In the genomic region with DNA sequence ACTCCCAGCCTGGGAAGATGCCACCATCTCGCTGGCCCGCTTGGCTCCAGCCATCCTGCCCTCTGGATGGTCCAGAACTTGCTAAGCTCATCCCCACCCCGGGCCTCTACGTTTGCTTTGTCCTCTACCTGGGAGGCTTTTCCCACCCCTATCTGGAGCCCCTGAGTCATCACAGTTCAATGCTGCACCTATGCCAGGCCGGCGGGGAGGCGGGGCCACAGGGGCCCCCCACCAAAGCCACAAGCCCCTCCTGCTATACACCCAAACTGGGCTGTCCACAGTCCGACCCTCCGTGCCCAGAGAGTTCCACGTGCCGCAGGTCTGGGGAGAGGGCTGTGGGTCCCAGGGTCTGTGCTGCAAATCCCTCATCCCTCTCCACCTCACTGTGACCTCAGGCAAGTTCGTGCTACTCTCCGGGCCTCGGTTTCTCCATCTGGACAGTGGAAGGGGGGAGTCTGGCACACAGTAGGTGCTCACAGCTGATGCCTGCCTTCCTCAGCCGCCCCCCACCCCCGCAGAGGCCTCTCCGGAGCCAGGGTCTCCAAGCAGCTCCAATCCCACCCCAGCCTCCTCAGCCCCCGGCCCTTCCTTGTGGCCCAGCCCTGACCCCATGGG, we compare ENCODE assay signal across 15 cellular contexts. TPM values are rescaled to one million over a fixed set of nuclear protein-coding genes. Genes with fewer than 3 reads are reported as not detected.
DNase-seq lines count a peak whose midpoint lies in the region; ATAC-seq and TF ChIP-seq lines count a peak whose summit lies in the region.
"Had no signal": no experiment of that assay in that cellular context is flagged by ENCODE, and none has a peak within 500 bp of the region (broad histone marks: within the 10 kb centered on the region; RNA-seq: fewer than 3 reads in every experiment).

No MANE protein-coding gene starts in this region.

- no peaks in the 10 kb centered on the region for H3K27me3 Mint-ChIP-seq in activated CD8-positive, alpha-beta memory T cell treated with anti-CD3 and anti-CD28 coated beads, Interleukin-2, amount 10 ng/mL, durations not matched to agents 7 days and 5 days
- H3K27me3 Mint-ChIP-seq in activated naive CD8-positive, alpha-beta T cell treated with anti-CD3 and anti-CD28 coated beads, Interleukin-2, amount 10 ng/mL, durations not matched to agents 7 days and 5 days = peaks cover 2% of the 10 kb centered on the region
- peaks cover 10% of the 10 kb centered on the region for H3K27me3 Mint-ChIP-seq in neural progenitor cell (ENCODE audit: insufficient read depth, low read depth)
- H3K27me3 Mint-ChIP-seq: stimulated activated naive CD8-positive, alpha-beta T cell treated with anti-CD3 and anti-CD28 coated beads, Interleukin-15, Interleukin-2, amounts not matched to agents 100 ng/mL and 50 ng/mL, for 24 hours had no signal

- POLR2A ChIA-PET in activated naive CD8-positive, alpha-beta T cell treated with anti-CD3 and anti-CD28 coated beads, Interleukin-2, amount 10 ng/mL, durations not matched to agents 7 days and 5 days (lab: Charles Lee) = interaction anchor here (0.6 kb wide), 2 partner anchors 145 to 305 kb away, joined by 4 read pairs; no protein-coding TSS in a partner anchor

- H3K27ac Mint-ChIP-seq in activated CD8-positive, alpha-beta memory T cell treated with anti-CD3 and anti-CD28 coated beads, Interleukin-2, amount 10 ng/mL, durations not matched to agents 7 days and 5 days = no peak overlapping the region
- peak overlapping the region; percentile 42 for H3K27ac Mint-ChIP-seq in activated naive CD8-positive, alpha-beta T cell treated with anti-CD3 and anti-CD28 coated beads, Interleukin-2, amount 10 ng/mL, durations not matched to agents 7 days and 5 days
- H3K27ac Mint-ChIP-seq in neural progenitor cell = no peak overlapping the region

- H4K20me1 ChIP-seq in neural progenitor cell (ENCODE audit: low read depth) = peaks cover 18% of the 10 kb centered on the region

- peaks cover under 1% of the 10 kb centered on the region for H3K36me3 Mint-ChIP-seq in activated CD8-positive, alpha-beta memory T cell treated with anti-CD3 and anti-CD28 coated beads, Interleukin-2, amount 10 ng/mL, durations not matched to agents 7 days and 5 days
- peaks cover 2% of the 10 kb centered on the region for H3K36me3 Mint-ChIP-seq in activated naive CD8-positive, alpha-beta T cell treated with anti-CD3 and anti-CD28 coated beads, Interleukin-2, amount 10 ng/mL, durations not matched to agents 7 days and 5 days
- H3K36me3 Mint-ChIP-seq in neural progenitor cell = peaks cover 4% of the 10 kb centered on the region

- DNase-seq in activated CD8-positive, alpha-beta memory T cell treated with anti-CD3 and anti-CD28 coated beads, Interleukin-2, amount 10 ng/mL, durations not matched to agents 7 days and 5 days = no peak
- DNase-seq in activated CD8-positive, alpha-beta memory T cell treated with anti-CD3 and anti-CD28 coated beads, Interleukin-2, amount 50 U/mL, for 48 hours = no peak
- DNase-seq in H7 = peak; percentile 59
- DNase-seq in activated naive CD8-positive, alpha-beta T cell treated with anti-CD3 and anti-CD28 coated beads, Interleukin-2, amount 10 ng/mL, durations not matched to agents 7 days and 5 days = no peak
- DNase-seq in neural progenitor cell (ENCODE audit: low spot score) = no peak
- DNase-seq in NOMO-1 treated with dmso at 0.1 percent for 144 hours (lab: John Stamatoyannopoulos, UW; ENCODE audit: unreplicated experiment) = no peak
- no peak for DNase-seq in dorsolateral prefrontal cortex
- DNase-seq in breast epithelium (ENCODE audit: low spot score in 2 of 2) = no peak
- DNase-seq: left cardiac atrium, NCI-H2081 treated with DMSO at 0.1 percent for 48 hours, NCI-H524 treated with DMSO at 0.1 percent for 48 hours, trophoblast cell had no signal

- H3K4me2 ChIP-seq in neural progenitor cell = no peak overlapping the region

- H3K36me3 ChIP-seq in H7 (replicated peaks; ENCODE audit: control insufficient read depth, insufficient read depth, low read length) (peaks cover 6% of the 10 kb centered on the region), neural progenitor cell (peaks cover 5% of the 10 kb centered on the region), breast epithelium (no peaks in the 10 kb centered on the region)

- no peaks in the 10 kb centered on the region for H3K9me3 ChIP-seq in neural progenitor cell (ENCODE audit: low read depth)
- H3K9me3 ChIP-seq in breast epithelium = no peaks in the 10 kb centered on the region

- no peak overlapping the region for H3K9ac ChIP-seq in neural progenitor cell

- peaks cover 28% of the 10 kb centered on the region for H3K79me2 ChIP-seq in neural progenitor cell (ENCODE audit: low read depth)

- H3K4me3 Mint-ChIP-seq in activated CD8-positive, alpha-beta memory T cell treated with anti-CD3 and anti-CD28 coated beads, Interleukin-2, amount 10 ng/mL, durations not matched to agents 7 days and 5 days = peak overlapping the region; percentile 32
- no peak overlapping the region for H3K4me3 Mint-ChIP-seq in activated naive CD8-positive, alpha-beta T cell treated with anti-CD3 and anti-CD28 coated beads, Interleukin-2, amount 10 ng/mL, durations not matched to agents 7 days and 5 days
- peak overlapping the region; percentile 66 for H3K4me3 Mint-ChIP-seq in neural progenitor cell

- no peak for ATAC-seq in activated CD8-positive, alpha-beta memory T cell treated with anti-CD3 and anti-CD28 coated beads, Interleukin-2, amount 10 ng/mL, durations not matched to agents 7 days and 5 days
- ATAC-seq in activated naive CD8-positive, alpha-beta T cell treated with anti-CD3 and anti-CD28 coated beads, Interleukin-2, amount 10 ng/mL, durations not matched to agents 7 days and 5 days (ENCODE audit: low read depth) = no peak
- ATAC-seq: activated naive CD4-positive, alpha-beta T cell treated with anti-CD3 and anti-CD28 coated beads, Interleukin-2, amount 50 U/mL, for 72 hours; left cardiac atrium; Right ventricle myocardium inferior had no signal

- TF ChIP-seq CTCF in neural progenitor cell (IDR thresholded peaks at IDR 0.05) (no peak), dorsolateral prefrontal cortex (IDR thresholded peaks at IDR 0.05 in 54 of 56, conservative IDR thresholded peaks at IDR 0.05 in 2 of 56; ENCODE audit: low read depth in 1 of 56, partially characterized antibody in 56 of 56) (no peak), breast epithelium (IDR thresholded peaks at IDR 0.05) (no peak)

- H3K4me3 ChIP-seq in H7 (ENCODE audit: insufficient read depth, low read depth, low read length) (no peak overlapping the region), neural progenitor cell (no peak overlapping the region), dorsolateral prefrontal cortex (no peak overlapping the region), breast epithelium (no peak overlapping the region)

- intact Hi-C loops in dorsolateral prefrontal cortex (cut with DNase I) (loop anchor here (5.0 kb wide), 3 partner anchors 47 to 87 kb away; partner anchors contain the start of genes MBD3 (in 2 of the 2), MEX3D (in 1 of the 2) and UQCR11 (in 1 of the 2)), breast epithelium (cut with DNase I; ENCODE audit: low total_unique reads) (no loop called here)

- no peak overlapping the region for H3K27ac ChIP-seq in neural progenitor cell
- no peak overlapping the region for H3K27ac ChIP-seq in dorsolateral prefrontal cortex
- no peak overlapping the region for H3K27ac ChIP-seq in breast epithelium

- H3K27me3 ChIP-seq in H7 (ENCODE audit: control insufficient read depth, insufficient read depth, low read length) (no peaks in the 10 kb centered on the region; the same call in 1 of the 2 replicates), neural progenitor cell (no peaks in the 10 kb centered on the region), dorsolateral prefrontal cortex (peaks cover 0 to 3% (median 0%) of the 10 kb centered on the region in 45 donors), breast epithelium (no peaks in the 10 kb centered on the region)

- H2AFZ ChIP-seq in neural progenitor cell (replicated peaks) = no peak overlapping the region

- CTCF ChIA-PET in activated CD8-positive, alpha-beta memory T cell treated with anti-CD3 and anti-CD28 coated beads, Interleukin-2, amount 10 ng/mL, durations not matched to agents 7 days and 5 days (lab: Charles Lee) = interaction anchor here (1.2 to 1.5 kb wide), 3 partner anchors 18 to 108 kb away, joined by 3 to 5 read pairs (median 3); partner anchors contain the start of gene UQCR11

- H3K9me3 Mint-ChIP-seq in activated CD8-positive, alpha-beta memory T cell treated with anti-CD3 and anti-CD28 coated beads, Interleukin-2, amount 10 ng/mL, durations not matched to agents 7 days and 5 days (ENCODE audit: low read depth) = no peaks in the 10 kb centered on the region
- H3K9me3 Mint-ChIP-seq in activated naive CD8-positive, alpha-beta T cell treated with anti-CD3 and anti-CD28 coated beads, Interleukin-2, amount 10 ng/mL, durations not matched to agents 7 days and 5 days = no peaks in the 10 kb centered on the region
- no peaks in the 10 kb centered on the region for H3K9me3 Mint-ChIP-seq in neural progenitor cell
- H3K9me3 Mint-ChIP-seq: activated naive CD4-positive, alpha-beta T cell treated with anti-CD3 and anti-CD28 coated beads, Interleukin-2, amount 50 U/mL, for 72 hours; stimulated activated naive CD8-positive, alpha-beta T cell treated with anti-CD3 and anti-CD28 coated beads, Interleukin-15, Interleukin-2, amounts not matched to agents 100 ng/mL and 50 ng/mL, for 24 hours had no signal

- peaks cover 16% of the 10 kb centered on the region for H3F3A ChIP-seq in neural progenitor cell (ENCODE audit: low read depth)

- H3K4me1 ChIP-seq in neural progenitor cell (peaks cover 9% of the 10 kb centered on the region), breast epithelium (peaks cover 5% of the 10 kb centered on the region in 2 donors)

- TF ChIP-seq POLR2A in breast epithelium (IDR thresholded peaks at IDR 0.05) = no peak

- peaks cover 24% of the 10 kb centered on the region for H3K4me1 Mint-ChIP-seq in activated CD8-positive, alpha-beta memory T cell treated with anti-CD3 and anti-CD28 coated beads, Interleukin-2, amount 10 ng/mL, durations not matched to agents 7 days and 5 days
- peaks cover 9% of the 10 kb centered on the region for H3K4me1 Mint-ChIP-seq in activated naive CD8-positive, alpha-beta T cell treated with anti-CD3 and anti-CD28 coated beads, Interleukin-2, amount 10 ng/mL, durations not matched to agents 7 days and 5 days
- peaks cover 9% of the 10 kb centered on the region for H3K4me1 Mint-ChIP-seq in neural progenitor cell

RNA-seq across cellular contexts. Expression of gene TCF3, which starts 1.9 kb away (rescaled TPM):
- total RNA-seq in activated CD8-positive, alpha-beta memory T cell treated with anti-CD3 and anti-CD28 coated beads, Interleukin-2, amount 10 ng/mL, durations not matched to agents 7 days and 5 days = 100 to 1,000 TPM; 116 to 124 TPM
- total RNA-seq in H7 (2014; rRNA removed; shearing (Covaris generic)) = 277 and 293 TPM in 2 replicates
- 100 to 1,000 TPM; 102 to 109 TPM for total RNA-seq in activated naive CD8-positive, alpha-beta T cell treated with anti-CD3 and anti-CD28 coated beads, Interleukin-2, amount 10 ng/mL, durations not matched to agents 7 days and 5 days
- total RNA-seq in neural progenitor cell (ENCODE audit: low replicate concordance) = 131 and 332 TPM in 2 replicates
- 10 to 100 TPM; 15.2 to 51.5 (median 25.4) TPM for total RNA-seq in dorsolateral prefrontal cortex
- total RNA-seq in breast epithelium = 10 to 100 TPM; 38.6 to 45.3 (median 42.3) TPM

RNA-seq across cellular contexts. Expression of gene UQCR11, which starts 49.0 kb away (rescaled TPM):
- 100 to 1,000 TPM; 192 to 196 TPM for total RNA-seq in activated CD8-positive, alpha-beta memory T cell treated with anti-CD3 and anti-CD28 coated beads, Interleukin-2, amount 10 ng/mL, durations not matched to agents 7 days and 5 days
- 103 and 111 TPM in 2 replicates for total RNA-seq in H7 (2014; rRNA removed; shearing (Covaris generic))
- 100 to 1,000 TPM; 176 to 181 TPM for total RNA-seq in activated naive CD8-positive, alpha-beta T cell treated with anti-CD3 and anti-CD28 coated beads, Interleukin-2, amount 10 ng/mL, durations not matched to agents 7 days and 5 days
- total RNA-seq in neural progenitor cell (ENCODE audit: low replicate concordance) = 37.4 and 51.4 TPM in 2 replicates
- 100 to 1,000 TPM; 112 to 243 (median 173) TPM for total RNA-seq in dorsolateral prefrontal cortex
- total RNA-seq in breast epithelium = 100 to 1,000 TPM in 1 of 3 donors, 10 to 100 TPM in 2; 59.6 to 117 (median 63.4) TPM
